Comparison of ENCODE assay signal across 9 cellular contexts in the genomic region with DNA sequence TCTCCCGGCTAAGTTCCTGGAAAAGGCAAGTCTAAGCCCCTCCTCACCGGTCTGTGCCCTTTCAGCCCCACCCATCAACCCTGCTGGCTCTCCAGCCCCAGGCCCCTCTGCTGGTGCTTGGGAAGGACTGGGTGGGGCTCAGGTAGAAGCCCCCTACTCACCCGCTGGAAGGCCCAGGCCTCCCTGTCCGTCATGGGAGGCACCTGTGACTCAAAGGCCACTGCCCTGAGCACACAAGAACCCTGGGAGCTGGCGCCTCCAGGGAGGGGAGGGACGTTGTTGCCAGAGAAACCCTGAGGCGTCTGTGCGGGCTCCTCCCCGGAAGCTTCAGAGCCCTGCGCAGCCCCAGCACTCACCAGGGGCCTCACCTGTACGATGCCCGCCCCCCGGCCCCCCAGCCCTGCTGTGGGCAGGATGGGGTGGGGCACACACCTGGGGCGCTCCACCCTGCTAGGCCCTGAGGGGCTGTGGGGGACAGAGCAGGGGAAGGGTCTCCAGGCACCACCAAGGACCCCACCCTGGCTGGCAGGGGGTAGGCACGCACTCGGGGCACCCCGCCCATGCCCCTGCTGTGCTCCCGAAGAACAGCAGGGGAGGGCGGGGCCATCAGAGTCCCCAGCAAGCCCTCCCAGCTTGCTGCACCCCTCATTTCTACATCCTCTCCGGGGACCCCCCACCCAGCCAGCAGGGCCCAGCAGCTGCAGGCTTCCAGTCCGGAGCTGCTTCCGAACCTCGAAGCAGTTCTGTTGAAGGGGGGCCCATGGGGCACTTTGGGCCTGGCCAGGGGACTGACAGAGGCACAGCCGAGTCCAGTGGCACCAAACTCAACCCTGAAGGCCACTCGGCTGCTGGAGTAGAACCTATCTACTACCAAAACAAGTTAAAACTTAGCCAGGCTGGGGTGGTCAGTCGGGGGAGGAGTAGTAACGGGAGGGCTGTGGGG. TPM values are rescaled to one million over a fixed set of nuclear protein-coding genes. Genes with fewer than 3 reads are reported as not detected.
DNase-seq lines count a peak whose midpoint lies in the region; ATAC-seq and TF ChIP-seq lines count a peak whose summit lies in the region.
"Had no signal": no experiment of that assay in that cellular context is flagged by ENCODE, and none has a peak within 500 bp of the region (broad histone marks: within the 10 kb centered on the region; RNA-seq: fewer than 3 reads in every experiment).

No MANE protein-coding gene starts in this region.

- no peak overlapping the region for H3K4me3 ChIP-seq in endodermal cell (ENCODE audit: low read length)

- ATAC-seq in WTC11, result peak; percentile 19; the same call in 1 of the 2 replicates
- peak; percentile 47 to 52 for ATAC-seq in stimulated activated naive B cell treated with anti-CD40 and anti-IgM and Interleukin-4, amounts not matched to agents 10 μg/mL and 1 μg/mL and 100 μg/mL, for 72 hours (replicated peaks)
- ATAC-seq in GM18861 (IDR thresholded peaks at IDR 0.05; ENCODE audit: unreplicated experiment), result no peak
- no peak for ATAC-seq in HG02763 (IDR thresholded peaks at IDR 0.05; ENCODE audit: unreplicated experiment)

- H3K9ac ChIP-seq in endodermal cell (ENCODE audit: extremely low read depth, low read length, poor library complexity, severe bottlenecking), result no peak overlapping the region

- no peak overlapping the region for H3K27ac Mint-ChIP-seq in activated naive CD4-positive, alpha-beta T cell treated with anti-CD3 and anti-CD28 coated beads for 36 hours
- H3K27ac Mint-ChIP-seq in WTC11, result no peak overlapping the region
- no peak overlapping the region for H3K27ac Mint-ChIP-seq in stimulated activated naive B cell treated with anti-CD40 and anti-IgM and Interleukin-4, amounts not matched to agents 10 μg/mL and 1 μg/mL and 100 μg/mL, for 72 hours
- no peak overlapping the region for H3K27ac Mint-ChIP-seq in endodermal cell
- H3K27ac Mint-ChIP-seq: H9 had no signal

- H3K27me3 Mint-ChIP-seq in activated naive CD4-positive, alpha-beta T cell treated with anti-CD3 and anti-CD28 coated beads for 36 hours (ENCODE audit: low read depth), result no peaks in the 10 kb centered on the region
- H3K27me3 Mint-ChIP-seq in WTC11 (ENCODE audit: low read depth), result no peaks in the 10 kb centered on the region; the same call in 1 of the 2 replicates
- H3K27me3 Mint-ChIP-seq in stimulated activated naive B cell treated with anti-CD40 and anti-IgM and Interleukin-4, amounts not matched to agents 10 μg/mL and 1 μg/mL and 100 μg/mL, for 72 hours, result peaks cover 9% of the 10 kb centered on the region in 2 donors
- no peaks in the 10 kb centered on the region for H3K27me3 Mint-ChIP-seq in endodermal cell (ENCODE audit: insufficient read depth)

- H3K36me3 ChIP-seq in endodermal cell (ENCODE audit: control insufficient read depth, insufficient read depth, low read length), result no peaks in the 10 kb centered on the region

- TF ChIP-seq CTCF in WTC11 (IDR thresholded peaks at IDR 0.05), result no peak
- no peak for TF ChIP-seq CTCF in endodermal cell (conservative IDR thresholded peaks at IDR 0.05)

- POLR2A ChIA-PET in WTC11 (lab: Charles Lee), result interaction anchor here (0.9 kb wide), 1 partner anchor 14 kb away, joined by 3 read pairs; no protein-coding TSS in a partner anchor

- H3K9me3 Mint-ChIP-seq in activated naive CD4-positive, alpha-beta T cell treated with anti-CD3 and anti-CD28 coated beads for 36 hours, result peaks cover 17% of the 10 kb centered on the region
- H3K9me3 Mint-ChIP-seq in WTC11, result peaks cover 24% of the 10 kb centered on the region
- peaks cover 17 to 20% of the 10 kb centered on the region in 2 donors for H3K9me3 Mint-ChIP-seq in stimulated activated naive B cell treated with anti-CD40 and anti-IgM and Interleukin-4, amounts not matched to agents 10 μg/mL and 1 μg/mL and 100 μg/mL, for 72 hours
- H3K9me3 Mint-ChIP-seq in endodermal cell, result peaks cover 24% of the 10 kb centered on the region

- no peaks in the 10 kb centered on the region for H3K36me3 Mint-ChIP-seq in activated naive CD4-positive, alpha-beta T cell treated with anti-CD3 and anti-CD28 coated beads for 36 hours (ENCODE audit: low read depth)
- H3K36me3 Mint-ChIP-seq in WTC11 (peaks cover 20% of the 10 kb centered on the region), endodermal cell (ENCODE audit: low read depth) (no peaks in the 10 kb centered on the region)
- H3K36me3 Mint-ChIP-seq in stimulated activated naive B cell treated with anti-CD40 and anti-IgM and Interleukin-4, amounts not matched to agents 10 μg/mL and 1 μg/mL and 100 μg/mL, for 72 hours, result peaks cover 4 to 17% of the 10 kb centered on the region in 2 donors

- no peaks in the 10 kb centered on the region for H3K4me1 Mint-ChIP-seq in activated naive CD4-positive, alpha-beta T cell treated with anti-CD3 and anti-CD28 coated beads for 36 hours (ENCODE audit: low read depth)
- H3K4me1 Mint-ChIP-seq in WTC11, result no peaks in the 10 kb centered on the region
- H3K4me1 Mint-ChIP-seq in stimulated activated naive B cell treated with anti-CD40 and anti-IgM and Interleukin-4, amounts not matched to agents 10 μg/mL and 1 μg/mL and 100 μg/mL, for 72 hours, result no peaks in the 10 kb centered on the region
- no peaks in the 10 kb centered on the region for H3K4me1 Mint-ChIP-seq in endodermal cell
- H3K4me1 Mint-ChIP-seq: H9 had no signal

- WGBS in endodermal cell (ENCODE audit: insufficient coverage in 1 of 2, insufficient read length in 1 of 2), 2 experiments, result 83 to 85% methylated on average over 12 to 26 of the region's 27 CpGs

- no peaks in the 10 kb centered on the region for H3K4me1 ChIP-seq in endodermal cell (ENCODE audit: control insufficient read depth, insufficient read depth, low read length)

- H3K27ac ChIP-seq in endodermal cell (ENCODE audit: low read depth, low read length), result no peak overlapping the region

- peak; percentile 19 for DNase-seq in activated naive CD4-positive, alpha-beta T cell treated with anti-CD3 and anti-CD28 coated beads for 36 hours
- DNase-seq in activated naive CD4-positive, alpha-beta T cell treated with Interleukin-2 at 50 U/mL for 16 hours, result no peak
- peak; percentile 69 for DNase-seq in NCI-H2107 treated with DMSO at 0.1 percent for 48 hours (lab: John Stamatoyannopoulos, UW; ENCODE audit: unreplicated experiment)
- DNase-seq in WTC11 (ENCODE audit: low spot score), result no peak
- no peak for DNase-seq in stimulated activated naive B cell treated with anti-CD40 and anti-IgM and Interleukin-4, amounts not matched to agents 10 μg/mL and 1 μg/mL and 100 μg/mL, for 72 hours
- no peak for DNase-seq in endodermal cell
- DNase-seq: H9 had no signal

- intact Hi-C loops in activated naive CD4-positive, alpha-beta T cell treated with anti-CD3 and anti-CD28 coated beads for 36 hours (cut with micrococcal nuclease), result loop anchor here (1.0 kb wide), 2 partner anchors 52 to 89 kb away; a partner anchor contains a TSS

- peaks cover 11% of the 10 kb centered on the region for H3K9me3 ChIP-seq in endodermal cell (ENCODE audit: control insufficient read depth, low read length)

- H3K27me3 ChIP-seq in endodermal cell (ENCODE audit: control insufficient read depth, insufficient read depth, low read length, poor library complexity, severe bottlenecking), result no peaks in the 10 kb centered on the region

- no peak overlapping the region for H3K4me3 Mint-ChIP-seq in activated naive CD4-positive, alpha-beta T cell treated with anti-CD3 and anti-CD28 coated beads for 36 hours
- H3K4me3 Mint-ChIP-seq in WTC11, result no peak overlapping the region
- H3K4me3 Mint-ChIP-seq in stimulated activated naive B cell treated with anti-CD40 and anti-IgM and Interleukin-4, amounts not matched to agents 10 μg/mL and 1 μg/mL and 100 μg/mL, for 72 hours, result no peak overlapping the region
- H3K4me3 Mint-ChIP-seq in endodermal cell, result no peak overlapping the region
- H3K4me3 Mint-ChIP-seq: H9 had no signal

- CTCF ChIA-PET in activated naive CD4-positive, alpha-beta T cell treated with anti-CD3 and anti-CD28 coated beads for 36 hours (lab: Charles Lee), result interaction anchor here (0.6 to 1.3 kb wide), 3 partner anchors 11 to 90 kb away, joined by 3 to 4 read pairs (median 3); no protein-coding TSS in a partner anchor
- CTCF ChIA-PET in WTC11 (lab: Charles Lee), result interaction anchor here (0.7 to 1.9 kb wide), 2 partner anchors 17 to 28 kb away, joined by 3 to 11 read pairs; a partner anchor contains a TSS

TF ChIP-seq in WTC11, 78 proteins besides CTCF, POLR2A, EP300 and RAD21 (continues in another document):
- TF ChIP-seq, protein P1, sequence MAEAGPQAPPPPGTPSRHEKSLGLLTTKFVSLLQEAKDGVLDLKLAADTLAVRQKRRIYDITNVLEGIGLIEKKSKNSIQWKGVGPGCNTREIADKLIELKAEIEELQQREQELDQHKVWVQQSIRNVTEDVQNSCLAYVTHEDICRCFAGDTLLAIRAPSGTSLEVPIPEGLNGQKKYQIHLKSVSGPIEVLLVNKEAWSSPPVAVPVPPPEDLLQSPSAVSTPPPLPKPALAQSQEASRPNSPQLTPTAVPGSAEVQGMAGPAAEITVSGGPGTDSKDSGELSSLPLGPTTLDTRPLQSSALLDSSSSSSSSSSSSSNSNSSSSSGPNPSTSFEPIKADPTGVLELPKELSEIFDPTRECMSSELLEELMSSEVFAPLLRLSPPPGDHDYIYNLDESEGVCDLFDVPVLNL (CRISPR knock-in tag; IDR thresholded peaks at IDR 0.05; ENCODE audit: borderline replicate concordance, low read depth), result no peak

RNA-seq across cellular contexts. Expression of a gene that starts 7.8 kb away (rescaled TPM):
- not detected for total RNA-seq in activated naive CD4-positive, alpha-beta T cell treated with anti-CD3 and anti-CD28 coated beads for 36 hours
- total RNA-seq in WTC11 (2021) (0.02 to 0.04 TPM in 2 of 3 replicates, not detected in the other), endodermal cell (under 1 TPM; 0.04 to 0.09 TPM)
- polyA plus RNA-seq in endodermal cell (2013, experiment 1 of 2), result 0.04 TPM
- 0.04 TPM for polyA plus RNA-seq in endodermal cell (2013, experiment 2 of 2)

RNA-seq across cellular contexts. Expression of a gene that starts 15.6 kb away (rescaled TPM):
- total RNA-seq in activated naive CD4-positive, alpha-beta T cell treated with anti-CD3 and anti-CD28 coated beads for 36 hours, result 1 to 10 TPM; 9.0 TPM
- total RNA-seq in WTC11 (2021) (14.2 to 16.2 TPM (median 16.2 TPM) in 3 replicates), endodermal cell (10 to 100 TPM; 37.2 to 38.6 TPM)
- 48.0 TPM for polyA plus RNA-seq in endodermal cell (2013, experiment 1 of 2)
- polyA plus RNA-seq in endodermal cell (2013, experiment 2 of 2), result 42.4 TPM

RNA-seq across cellular contexts. Expression of a gene that starts 51.8 kb away (rescaled TPM):
- 10 to 100 TPM in 1 of 2 experiments, 1 to 10 TPM in 1; 9.9 to 12.0 TPM for total RNA-seq in activated naive CD4-positive, alpha-beta T cell treated with anti-CD3 and anti-CD28 coated beads for 36 hours
- total RNA-seq in WTC11 (2021), result 13.5 to 17.2 TPM (median 15.0 TPM) in 3 replicates
- total RNA-seq in endodermal cell, result 10 to 100 TPM; 12.6 to 20.1 TPM
- polyA plus RNA-seq in endodermal cell (2013, experiment 1 of 2), result 10.9 TPM
- polyA plus RNA-seq in endodermal cell (2013, experiment 2 of 2), result 9.2 TPM

Comparison
In these comparisons a context has a peak if more than half of its experiments do, and no peak if none do; other contexts are left out.
1. DNase-seq: peak in activated naive CD4-positive, alpha-beta T cell treated with anti-CD3 and anti-CD28 coated beads for 36 hours (single experiment) and NCI-H2107 treated with DMSO at 0.1 percent for 48 hours (single experiment); none in activated naive CD4-positive, alpha-beta T cell treated with Interleukin-2 at 50 U/mL for 16 hours (single experiment), WTC11 (single experiment), stimulated activated naive B cell treated with anti-CD40 and anti-IgM and Interleukin-4, amounts not matched to agents 10 μg/mL and 1 μg/mL and 100 μg/mL, for 72 hours (single experiment) and endodermal cell (single experiment).
2. ATAC-seq: peak in WTC11 (single experiment) and stimulated activated naive B cell treated with anti-CD40 and anti-IgM and Interleukin-4, amounts not matched to agents 10 μg/mL and 1 μg/mL and 100 μg/mL, for 72 hours (2 of 2); none in GM18861 (single experiment) and HG02763 (single experiment).